In the genomic region with DNA sequence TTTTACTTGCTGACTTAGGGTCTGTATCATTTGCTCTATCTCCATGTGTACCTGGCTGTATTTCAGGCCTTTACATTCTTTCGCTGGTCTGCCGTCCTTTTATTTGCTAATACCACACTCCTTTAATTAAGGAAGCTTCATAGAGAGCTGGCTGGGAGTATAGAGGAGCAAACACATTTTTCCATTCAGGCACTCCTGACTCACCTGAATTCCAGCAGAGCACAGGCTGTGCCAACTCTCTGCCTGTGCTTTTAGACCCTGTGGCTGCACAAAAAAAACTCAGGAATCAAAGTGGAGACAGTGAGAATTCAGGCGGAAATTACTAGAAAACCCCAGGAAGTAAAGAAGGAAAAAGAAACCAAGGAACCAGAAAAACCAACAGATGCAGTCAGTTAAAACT, we compare ENCODE assay signal across 20 cellular contexts. TPM values are rescaled to one million over a fixed set of nuclear protein-coding genes. Genes with fewer than 3 reads are reported as not detected.
DNase-seq lines count a peak whose midpoint lies in the region; ATAC-seq and TF ChIP-seq lines count a peak whose summit lies in the region.
"Had no signal": no experiment of that assay in that cellular context is flagged by ENCODE, and none has a peak within 500 bp of the region (broad histone marks: within the 10 kb centered on the region; RNA-seq: fewer than 3 reads in every experiment).

No MANE protein-coding gene starts in this region.

- H3K9me3 ChIP-seq in sigmoid colon, result no peaks in the 10 kb centered on the region
- H3K9me3 ChIP-seq: breast epithelium, psoas muscle, suprapubic skin had no signal

- peak; percentile 12 for DNase-seq in EL
- DNase-seq in RWPE1 (ENCODE audit: low spot score), result no peak
- peak; percentile 61 for DNase-seq in glomerular visceral epithelial cell (ENCODE audit: extremely low spot score)
- DNase-seq in sigmoid colon, result no peak
- no peak for DNase-seq in NOMO-1 treated with DMSO at 0.1 percent for 48 hours (lab: John Stamatoyannopoulos, UW; ENCODE audit: unreplicated experiment)
- DNase-seq: activated B cell treated with CpG ODN at 0.5 μM for 24 hours; activated CD4-positive, alpha-beta T cell treated with anti-CD3 and anti-CD28 coated beads, Interleukin-2, amount 50 U/mL, for 48 hours; activated effector memory CD4-positive, alpha-beta T cell treated with anti-CD3 and anti-CD28 coated beads, Interleukin-2, amount 50 U/mL, for 16 hours; CD8-positive, alpha-beta memory T cell; cortex of kidney; DMS79 treated with DMSO at 0.1 percent for 48 hours; left ventricle myocardium superior; NCI-H1417 treated with DMSO at 0.1 percent for 48 hours; NCI-H524; psoas muscle had no signal

- H3K36me3 Mint-ChIP-seq in activated T-helper 17 cell treated with anti-CD3 and anti-CD28 coated beads, Interleukin-2, amount 50 U/mL, for 72 hours (ENCODE audit: low read depth), result no peaks in the 10 kb centered on the region
- H3K36me3 Mint-ChIP-seq: CD8-positive, alpha-beta memory T cell had no signal

- TF ChIP-seq POLR2A in sigmoid colon (IDR thresholded peaks at IDR 0.05), result no peak

- H3K27ac ChIP-seq in RWPE1 (peak overlapping the region; percentile 61), sigmoid colon (peak overlapping the region in 3 of 4 donors; percentile 71 to 77 (median 75))
- H3K27ac ChIP-seq: breast epithelium, psoas muscle, suprapubic skin had no signal

- intact Hi-C loops in sigmoid colon (cut with DNase I), result loop anchor here (5.0 kb wide), 1 partner anchor 40 kb away; no protein-coding TSS in a partner anchor

- peaks cover 0 to 29% (median 27%) of the 10 kb centered on the region in 4 donors for H3K4me1 ChIP-seq in sigmoid colon

- no peaks in the 10 kb centered on the region for H3K4me1 Mint-ChIP-seq in activated T-helper 17 cell treated with anti-CD3 and anti-CD28 coated beads, Interleukin-2, amount 50 U/mL, for 72 hours
- H3K4me1 Mint-ChIP-seq: activated B cell treated with CpG ODN at 0.5 μM for 24 hours; CD8-positive, alpha-beta memory T cell had no signal

- ATAC-seq in activated T-helper 17 cell treated with anti-CD3 and anti-CD28 coated beads, Interleukin-2, amount 50 U/mL, for 72 hours (replicated peaks), result no peak
- ATAC-seq in GM21447 (IDR thresholded peaks at IDR 0.05; ENCODE audit: unreplicated experiment) (no peak), GM18861 (IDR thresholded peaks at IDR 0.05; ENCODE audit: unreplicated experiment) (no peak)
- ATAC-seq: left ventricle myocardium superior had no signal

- no peak overlapping the region for H3K4me3 Mint-ChIP-seq in activated T-helper 17 cell treated with anti-CD3 and anti-CD28 coated beads, Interleukin-2, amount 50 U/mL, for 72 hours
- H3K4me3 Mint-ChIP-seq: activated B cell treated with CpG ODN at 0.5 μM for 24 hours; CD8-positive, alpha-beta memory T cell had no signal

- POLR2A ChIA-PET in RWPE1 (lab: Yijun Ruan, JAX; ENCODE audit: low non-redundant PET), result no interaction called here

- H3K27me3 ChIP-seq in sigmoid colon, result no peaks in the 10 kb centered on the region
- H3K27me3 ChIP-seq: breast epithelium, suprapubic skin had no signal

- no peak for TF ChIP-seq CTCF in RWPE1 (conservative IDR thresholded peaks at IDR 0.05; ENCODE audit: low read depth)
- TF ChIP-seq CTCF in sigmoid colon (IDR thresholded peaks at IDR 0.05), result no peak

- no peak overlapping the region for H3K4me3 ChIP-seq in sigmoid colon
- H3K4me3 ChIP-seq: breast epithelium, psoas muscle, suprapubic skin had no signal

- CTCF ChIA-PET in RWPE1 (lab: Yijun Ruan, JAX), result no interaction called here

- TF ChIP-seq EP300 in sigmoid colon (IDR thresholded peaks at IDR 0.05), result no peak

- H3K27ac Mint-ChIP-seq in activated T-helper 17 cell treated with anti-CD3 and anti-CD28 coated beads, Interleukin-2, amount 50 U/mL, for 72 hours, result no peak overlapping the region
- H3K27ac Mint-ChIP-seq: activated B cell treated with CpG ODN at 0.5 μM for 24 hours; CD8-positive, alpha-beta memory T cell had no signal

- no peaks in the 10 kb centered on the region for H3K9me3 Mint-ChIP-seq in activated T-helper 17 cell treated with anti-CD3 and anti-CD28 coated beads, Interleukin-2, amount 50 U/mL, for 72 hours

- H3K27me3 Mint-ChIP-seq in activated T-helper 17 cell treated with anti-CD3 and anti-CD28 coated beads, Interleukin-2, amount 50 U/mL, for 72 hours, result peaks cover 3% of the 10 kb centered on the region

- no peaks in the 10 kb centered on the region for H3K36me3 ChIP-seq in sigmoid colon
- H3K36me3 ChIP-seq: breast epithelium, suprapubic skin had no signal

- 45 to 79% methylated on average over 3 of the region's 3 CpGs for WGBS in sigmoid colon, 2 donors

RNA-seq across cellular contexts. Expression of gene ATP10A, which starts 29.0 kb away (rescaled TPM):
- 1 to 10 TPM; 1.8 to 7.7 (median 5.0) TPM for total RNA-seq in sigmoid colon
- 1 to 10 TPM in 2 of 3 donors, under 1 TPM in 1; 0.23 to 3.2 (median 1.2) TPM for polyA plus RNA-seq in sigmoid colon
- total RNA-seq in activated T-helper 17 cell treated with anti-CD3 and anti-CD28 coated beads, Interleukin-2, amount 50 U/mL, for 72 hours, result 10 to 100 TPM; 15.5 to 15.8 TPM
- total RNA-seq: activated B cell treated with CpG ODN at 0.5 μM for 24 hours had no signal

Comparison
In these comparisons a context has a peak if more than half of its experiments do, and no peak if none do; other contexts are left out.
1. DNase-seq: peak in EL (single experiment) and glomerular visceral epithelial cell (single experiment); none in RWPE1 (single experiment), sigmoid colon (single experiment) and NOMO-1 treated with DMSO at 0.1 percent for 48 hours (single experiment).